ENCODE assay signal across 3 cellular contexts in genomic region chr12:129138776-129139175, GRCh38.
"Had no signal": no experiment of that assay in that cellular context is flagged by ENCODE, and none has a peak within 500 bp of the region (broad histone marks: within the 10 kb centered on the region; RNA-seq: fewer than 3 reads in every experiment).

No MANE protein-coding gene starts in this region.

- H3K4me3 ChIP-seq: GM12878 had no signal

- DNase-seq: GDM1, GF-D8 had no signal

- ATAC-seq: GM12878 had no signal
